Comparison of ENCODE assay signal across 17 cellular contexts in the genomic region with DNA sequence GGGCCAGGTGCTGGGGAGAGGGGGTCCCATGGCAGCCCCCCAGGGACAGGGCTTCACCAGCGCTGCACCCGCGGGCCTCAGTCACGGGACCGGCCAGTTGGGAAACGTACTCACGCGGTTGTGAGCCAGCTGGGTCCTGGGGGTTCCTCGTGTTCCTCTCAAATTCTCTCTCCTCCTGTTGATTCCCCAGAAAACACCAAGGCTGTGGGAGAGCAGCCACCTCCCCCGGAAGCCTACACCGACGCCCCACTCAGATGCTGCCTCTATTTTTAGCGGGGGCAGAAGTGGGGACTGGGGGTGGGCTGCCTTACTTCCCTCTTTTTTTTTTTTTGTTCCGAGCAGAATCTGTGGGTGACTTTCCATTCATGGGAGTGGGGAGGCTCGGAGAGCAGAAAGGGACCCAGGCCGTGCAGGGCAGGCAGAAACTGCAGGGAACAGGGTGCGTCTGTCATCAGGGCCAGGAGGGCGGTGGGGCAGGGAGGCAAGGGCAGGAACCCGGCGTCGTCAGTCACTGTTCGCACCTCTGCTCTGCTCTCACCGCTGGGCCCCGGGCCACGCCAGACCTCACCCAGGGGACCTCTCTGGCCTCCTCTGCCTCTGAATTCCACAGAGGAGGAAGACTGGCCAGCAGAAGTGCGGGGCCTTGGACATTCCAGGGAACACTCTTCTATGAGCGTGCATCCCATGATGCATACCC.
A peak's percentile ranks its signal among the peaks of the same experiment; 100 is the strongest.
DNase-seq lines count a peak whose midpoint lies in the region; ATAC-seq, FAIRE-seq and TF ChIP-seq lines count a peak whose summit lies in the region.
"Had no signal": no experiment of that assay in that cellular context is flagged by ENCODE, and none has a peak within 500 bp of the region (broad histone marks: within the 10 kb centered on the region; RNA-seq: fewer than 3 reads in every experiment).

No MANE protein-coding gene starts in this region.

- H3F3A ChIP-seq in MM.1S (ENCODE audit: insufficient read depth, low read length) = peaks cover 19% of the 10 kb centered on the region

- no peaks in the 10 kb centered on the region for H3K36me3 ChIP-seq in kidney (ENCODE audit: control insufficient read depth in 1 of 2, insufficient read depth in 2 of 2, low read length in 2 of 2)
- H3K36me3 ChIP-seq in thoracic aorta = no peaks in the 10 kb centered on the region
- no peaks in the 10 kb centered on the region for H3K36me3 ChIP-seq in MM.1S (replicated peaks; ENCODE audit: insufficient read depth, low read length)
- H3K36me3 ChIP-seq: suprapubic skin had no signal

- FAIRE-seq in kidney (lab: Jason Lieb, UNC) = no peak
- FAIRE-seq: frontal cortex, K562, TTC549 had no signal

- H3K9me3 ChIP-seq in T-helper 17 cell (ENCODE audit: control insufficient read depth, low read length, poor library complexity, severe bottlenecking) (no peaks in the 10 kb centered on the region), kidney (ENCODE audit: control insufficient read depth in 1 of 2, low read length in 2 of 2) (no peaks in the 10 kb centered on the region), thoracic aorta (no peaks in the 10 kb centered on the region), MM.1S (replicated peaks; ENCODE audit: insufficient read depth, low read length) (no peaks in the 10 kb centered on the region)
- H3K9me3 ChIP-seq: suprapubic skin had no signal

- H3K4me2 ChIP-seq in MM.1S (ENCODE audit: low read depth, low read length) = no peak overlapping the region
- H3K4me2 ChIP-seq: PC-9 had no signal

- H3K4me1 ChIP-seq in kidney (ENCODE audit: control insufficient read depth in 1 of 2, insufficient read depth in 1 of 2, low read depth in 1 of 2, low read length in 2 of 2) = no peaks in the 10 kb centered on the region
- H3K4me1 ChIP-seq in thoracic aorta (ENCODE audit: control insufficient read depth in 1 of 2, low read depth in 2 of 2) = no peaks in the 10 kb centered on the region
- H3K4me1 ChIP-seq in MM.1S (ENCODE audit: low read length) = peaks cover 15% of the 10 kb centered on the region

- no peak overlapping the region for H3K27ac ChIP-seq in kidney (ENCODE audit: low read depth in 2 of 2, low read length in 2 of 2)
- no peak overlapping the region for H3K27ac ChIP-seq in thoracic aorta
- H3K27ac ChIP-seq in MM.1S (ENCODE audit: low read length) = no peak overlapping the region
- H3K27ac ChIP-seq: PC-9, suprapubic skin had no signal

- peaks cover 6% of the 10 kb centered on the region; the same call in 1 of the 2 replicates for H3K79me2 ChIP-seq in MM.1S (ENCODE audit: low read length)

- no peaks in the 10 kb centered on the region for H3K27me3 Mint-ChIP-seq in T-helper 17 cell

- intact Hi-C loops in kidney (cut with DNase I) = no loop called here

- H3K27ac Mint-ChIP-seq in T-helper 17 cell = peak overlapping the region; percentile 94

- no peak for TF ChIP-seq CTCF in kidney (IDR thresholded peaks at IDR 0.05; ENCODE audit: borderline replicate concordance, extremely low read depth, insufficient read depth)
- TF ChIP-seq CTCF in thoracic aorta (IDR thresholded peaks at IDR 0.05) = no peak
- TF ChIP-seq CTCF in MM.1S (IDR thresholded peaks at IDR 0.05; ENCODE audit: low read length) = no peak

- H3K36me3 Mint-ChIP-seq in T-helper 17 cell (ENCODE audit: low read depth) = no peaks in the 10 kb centered on the region

- H4K20me1 ChIP-seq in MM.1S (ENCODE audit: insufficient read depth, low read length) = no peaks in the 10 kb centered on the region

- no peak overlapping the region for H2AFZ ChIP-seq in MM.1S (ENCODE audit: low read length)
- H2AFZ ChIP-seq: PC-9 had no signal

- no peak for ATAC-seq in T-helper 17 cell
- ATAC-seq in thoracic aorta (ENCODE audit: insufficient number of reproducible peaks, low FRiP score, low read depth) = no peak
- ATAC-seq in GM19023 (IDR thresholded peaks at IDR 0.05; ENCODE audit: unreplicated experiment) = no peak
- ATAC-seq: K562 had no signal

- no peak overlapping the region for H3K4me3 ChIP-seq in kidney (ENCODE audit: low read length in 2 of 2)
- H3K4me3 ChIP-seq in thoracic aorta = peak overlapping the region; percentile 46
- H3K4me3 ChIP-seq in MM.1S (ENCODE audit: low read length) = no peak overlapping the region
- H3K4me3 ChIP-seq: K562, PC-9, suprapubic skin had no signal

- H3K4me3 Mint-ChIP-seq in T-helper 17 cell = peak overlapping the region; percentile 45
- H3K4me3 Mint-ChIP-seq: H9 had no signal

- H3K27me3 ChIP-seq in thoracic aorta (replicated peaks; ENCODE audit: insufficient read depth) (no peaks in the 10 kb centered on the region), MM.1S (replicated peaks; ENCODE audit: insufficient read depth, low read length) (no peaks in the 10 kb centered on the region)

- DNase-seq in activated gamma-delta T cell treated with Interleukin-2 at 50 U/mL for 16 hours = peak; percentile 24
- DNase-seq in activated gamma-delta T cell (lab: John Stamatoyannopoulos, UW) = no peak
- no peak for DNase-seq in T-helper 17 cell
- peak; percentile 61 for DNase-seq in kidney
- no peak for DNase-seq in thoracic aorta (ENCODE audit: low spot score)
- DNase-seq in NCI-H128 (lab: John Stamatoyannopoulos, UW; ENCODE audit: unreplicated experiment) = no peak
- DNase-seq in MM.1S = no peak
- DNase-seq: GF-D8; H9; NCI-H2081; PC-9; stimulated activated CD4-positive, alpha-beta T cell treated with anti-CD3 and anti-CD28 coated beads, Interleukin-4, amount 100 ng/mL, for 4 hours had no signal

- H3K4me1 Mint-ChIP-seq in T-helper 17 cell = peaks cover 55% of the 10 kb centered on the region

- H3K9me2 ChIP-seq in MM.1S (replicated peaks; ENCODE audit: insufficient read depth, low read length) = no peaks in the 10 kb centered on the region

- H3K9ac ChIP-seq in kidney (ENCODE audit: low read length in 2 of 2) = no peak overlapping the region
- no peak overlapping the region for H3K9ac ChIP-seq in MM.1S (ENCODE audit: low read length)

Comparison
In these comparisons a context has a peak if more than half of its experiments do, and no peak if none do; other contexts are left out.
1. DNase-seq: peak in activated gamma-delta T cell treated with Interleukin-2 at 50 U/mL for 16 hours (single experiment) and kidney (single experiment); none in activated gamma-delta T cell (single experiment), T-helper 17 cell (0 of 3), thoracic aorta (single experiment), NCI-H128 (single experiment) and MM.1S (single experiment).